In the genomic region with DNA sequence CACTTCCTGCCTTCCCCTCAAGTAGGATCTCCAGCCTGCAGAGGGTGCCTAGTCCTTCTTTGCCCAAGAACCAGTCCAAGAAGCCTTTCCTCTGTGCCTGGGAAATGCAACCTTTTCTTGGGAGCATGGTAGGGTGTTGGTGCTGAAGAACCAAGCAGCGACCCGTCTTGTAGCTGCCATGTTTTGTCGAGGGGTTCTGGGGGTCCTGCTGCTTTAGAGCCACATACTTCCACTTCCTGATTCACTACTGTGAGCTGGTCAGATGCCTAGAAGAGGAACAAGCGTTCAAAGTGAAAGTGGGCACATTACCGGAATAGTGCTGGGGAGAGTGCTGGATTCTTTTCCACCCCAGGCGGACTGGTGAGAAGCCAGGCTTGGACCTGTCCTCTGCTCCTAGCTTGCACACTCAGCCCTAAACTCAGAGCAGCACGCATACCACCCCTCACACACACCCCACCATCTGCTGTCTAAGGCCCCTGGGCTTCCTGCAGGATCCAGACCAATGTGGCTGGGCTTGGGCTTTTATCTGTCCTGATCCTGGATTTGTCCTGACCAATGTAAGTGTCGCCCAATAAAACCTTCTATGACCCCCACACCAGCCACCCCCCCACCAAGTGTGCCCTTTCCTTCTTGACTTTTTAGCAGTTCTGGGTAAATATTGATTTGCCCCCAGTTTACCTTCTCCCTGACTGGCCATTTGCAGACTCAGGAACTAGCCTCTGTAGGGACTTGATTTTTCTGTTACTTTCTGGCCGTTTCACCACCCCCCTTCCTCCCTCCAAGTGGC, we compare ENCODE assay signal across 1 cellular context.
TF ChIP-seq lines count a peak whose summit lies in the region.

No MANE protein-coding gene starts in this region.

TF ChIP-seq in H1, 55 proteins besides CTCF, POLR2A, EP300 and RAD21:
- TF ChIP-seq, protein P1, sequence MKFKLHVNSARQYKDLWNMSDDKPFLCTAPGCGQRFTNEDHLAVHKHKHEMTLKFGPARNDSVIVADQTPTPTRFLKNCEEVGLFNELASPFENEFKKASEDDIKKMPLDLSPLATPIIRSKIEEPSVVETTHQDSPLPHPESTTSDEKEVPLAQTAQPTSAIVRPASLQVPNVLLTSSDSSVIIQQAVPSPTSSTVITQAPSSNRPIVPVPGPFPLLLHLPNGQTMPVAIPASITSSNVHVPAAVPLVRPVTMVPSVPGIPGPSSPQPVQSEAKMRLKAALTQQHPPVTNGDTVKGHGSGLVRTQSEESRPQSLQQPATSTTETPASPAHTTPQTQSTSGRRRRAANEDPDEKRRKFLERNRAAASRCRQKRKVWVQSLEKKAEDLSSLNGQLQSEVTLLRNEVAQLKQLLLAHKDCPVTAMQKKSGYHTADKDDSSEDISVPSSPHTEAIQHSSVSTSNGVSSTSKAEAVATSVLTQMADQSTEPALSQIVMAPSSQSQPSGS (IDR thresholded peaks at IDR 0.05; ENCODE audit: low read length) = no peak
- TF ChIP-seq EZH2 (IDR thresholded peaks at IDR 0.05; ENCODE audit: low read depth, low read length, severe bottlenecking) = peak; percentile 69
TF ChIP-seq in H1: peak in this region for 1.
